ENCODE assay signal across 1 cellular context in genomic region chr9:137694962-137695875, GRCh38.
TF ChIP-seq lines count a peak whose summit lies in the region.

No MANE protein-coding gene starts in this region.

TF ChIP-seq in HepG2, 621 proteins besides CTCF, POLR2A, EP300 and RAD21 (continued from another document):
- no peak for TF ChIP-seq MLXIP (CRISPR knock-in tag; IDR thresholded peaks at IDR 0.05; ENCODE audit: borderline replicate concordance)
- no peak for TF ChIP-seq ZNF781 (CRISPR knock-in tag; IDR thresholded peaks at IDR 0.05; ENCODE audit: borderline replicate concordance, not compliant biosample characterization)
- TF ChIP-seq TBX3 (IDR thresholded peaks at IDR 0.05; ENCODE audit: borderline replicate concordance) = no peak
- no peak for TF ChIP-seq SAFB2 (CRISPR knock-in tag; IDR thresholded peaks at IDR 0.05; ENCODE audit: borderline replicate concordance, low read depth)
- TF ChIP-seq CSRNP2 (CRISPR knock-in tag; conservative IDR thresholded peaks at IDR 0.05; ENCODE audit: low read depth) = no peak
- no peak for TF ChIP-seq IRF1 (CRISPR knock-in tag; IDR thresholded peaks at IDR 0.05; ENCODE audit: low read depth)
- no peak for TF ChIP-seq HINFP (CRISPR knock-in tag; IDR thresholded peaks at IDR 0.05; ENCODE audit: low read depth)
- TF ChIP-seq ZNF564 (CRISPR knock-in tag; IDR thresholded peaks at IDR 0.05) = peak; percentile 91; the same call in 1 of the 2 replicates
- TF ChIP-seq POLR2G (IDR thresholded peaks at IDR 0.05; ENCODE audit: low read depth, low read length) = no peak
- TF ChIP-seq TFAP4 (IDR thresholded peaks at IDR 0.05; ENCODE audit: borderline replicate concordance, low read depth) = no peak
- no peak for TF ChIP-seq ARID5B (CRISPR knock-in tag; IDR thresholded peaks at IDR 0.05)
- no peak for TF ChIP-seq CREB1 (IDR thresholded peaks at IDR 0.05)
- no peak for TF ChIP-seq CREB1 (CRISPR knock-in tag; IDR thresholded peaks at IDR 0.05)
- no peak for TF ChIP-seq THYN1 (CRISPR knock-in tag; IDR thresholded peaks at IDR 0.05; ENCODE audit: borderline replicate concordance, low read depth)
- TF ChIP-seq SKI (IDR thresholded peaks at IDR 0.05; ENCODE audit: partially characterized antibody) = no peak
- TF ChIP-seq ESRRA (CRISPR knock-in tag; IDR thresholded peaks at IDR 0.05; ENCODE audit: low read depth) = no peak
- TF ChIP-seq RBAK (CRISPR knock-in tag; IDR thresholded peaks at IDR 0.05) = no peak
- TF ChIP-seq AKAP8 (CRISPR knock-in tag; IDR thresholded peaks at IDR 0.05) = no peak
- no peak for TF ChIP-seq CREBL2 (CRISPR knock-in tag; IDR thresholded peaks at IDR 0.05; ENCODE audit: borderline replicate concordance)
- peak; percentile 79 for TF ChIP-seq ZFX (CRISPR knock-in tag; IDR thresholded peaks at IDR 0.05; ENCODE audit: low read depth)
TF ChIP-seq in HepG2: peak in this region for 55.
